In genomic region chr9:101904845-101905244, GRCh38 we compare ENCODE assay signal across 6 cellular contexts.
"Had no signal": no experiment of that assay in that cellular context is flagged by ENCODE, and none has a peak within 500 bp of the region (broad histone marks: within the 10 kb centered on the region; RNA-seq: fewer than 3 reads in every experiment).

No MANE protein-coding gene starts in this region.

- H3K36me3 Mint-ChIP-seq: IgD-negative memory B cell had no signal

- H3K4me1 Mint-ChIP-seq: IgD-negative memory B cell had no signal

- H3K27me3 Mint-ChIP-seq: IgD-negative memory B cell had no signal

- FAIRE-seq: HepG2, HTR-8/SVneo had no signal

- ATAC-seq: HepG2 had no signal

- H3K27ac Mint-ChIP-seq: IgD-negative memory B cell had no signal

- H3K27ac ChIP-seq: HL-60 had no signal

- DNase-seq: IMR-90, KBM-7 had no signal

- H3K4me3 Mint-ChIP-seq: IgD-negative memory B cell had no signal
